8 cellular contexts compared by ENCODE assay signal in genomic region chr3:188947401-188947982, GRCh38.
A peak's percentile ranks its signal among the peaks of the same experiment; 100 is the strongest.
DNase-seq lines count a peak whose midpoint lies in the region; ATAC-seq and TF ChIP-seq lines count a peak whose summit lies in the region.

No MANE protein-coding gene starts in this region.

- peak overlapping the region; percentile 47 for H3K27ac ChIP-seq in osteoblast (ENCODE audit: low read depth, low read length)

- peak overlapping the region; percentile 66 for H3K4me2 ChIP-seq in osteoblast (ENCODE audit: insufficient read depth, low read length)

- peaks cover 25% of the 10 kb centered on the region for H3K4me1 ChIP-seq in osteoblast (ENCODE audit: insufficient read depth, low read length)

- H3K79me2 ChIP-seq in osteoblast (ENCODE audit: insufficient read depth, low read length), result no peaks in the 10 kb centered on the region

- ATAC-seq in left ventricle myocardium superior (peak; percentile 87), HG02840 (IDR thresholded peaks at IDR 0.05; ENCODE audit: low FRiP score, unreplicated experiment) (no peak)

- TF ChIP-seq CTCF in osteoblast (IDR thresholded peaks at IDR 0.05; ENCODE audit: extremely low read depth, low read depth, low read length), result peak; percentile 47

- H3K4me3 ChIP-seq in osteoblast (ENCODE audit: insufficient read depth, low read length), result peak overlapping the region; percentile 69

- H3K9me3 ChIP-seq in osteoblast (ENCODE audit: low read depth, low read length), result no peaks in the 10 kb centered on the region

- intact Hi-C loops in left ventricle myocardium superior (cut with micrococcal nuclease), result loop anchor here (10.0 kb wide), 1 partner anchor 603 kb away; no protein-coding TSS in a partner anchor

- no peaks in the 10 kb centered on the region for H3K27me3 ChIP-seq in osteoblast (ENCODE audit: insufficient read depth, low read length)

- H3K36me3 ChIP-seq in osteoblast (ENCODE audit: insufficient read depth, low read length), result no peaks in the 10 kb centered on the region

- H2AFZ ChIP-seq in osteoblast (ENCODE audit: low read length), result peak overlapping the region; percentile 70

- no peaks in the 10 kb centered on the region for H4K20me1 ChIP-seq in osteoblast (ENCODE audit: insufficient read depth, low read length)

- DNase-seq in activated naive CD4-positive, alpha-beta T cell treated with Interleukin-2 at 50 U/mL for 16 hours, result peak; percentile 4
- DNase-seq in activated naive CD4-positive, alpha-beta T cell (lab: John Stamatoyannopoulos, UW), result no peak
- peak; percentile 96 for DNase-seq in NCI-H2171 treated with DMSO at 0.1 percent for 48 hours (lab: John Stamatoyannopoulos, UW)
- peak in 56 of 58 donors; percentile 55 to 93 (median 79) for DNase-seq in anterior cingulate cortex (lab: John Stamatoyannopoulos, UW)
- DNase-seq in left ventricle myocardium superior, result peak; percentile 92
- peak; percentile 84 for DNase-seq in osteoblast (ENCODE audit: insufficient read length, low spot score, missing footprints)
- DNase-seq in effector CD4-positive, alpha-beta T cell, result no peak

Comparison
In these comparisons a context has a peak if more than half of its experiments do, and no peak if none do; other contexts are left out.
1. DNase-seq: peak in activated naive CD4-positive, alpha-beta T cell treated with Interleukin-2 at 50 U/mL for 16 hours (single experiment), NCI-H2171 treated with DMSO at 0.1 percent for 48 hours (single experiment), anterior cingulate cortex (56 of 58), left ventricle myocardium superior (single experiment) and osteoblast (single experiment); none in activated naive CD4-positive, alpha-beta T cell (0 of 4) and effector CD4-positive, alpha-beta T cell (single experiment).